ENCODE assay signal across 9 cellular contexts in the genomic region with DNA sequence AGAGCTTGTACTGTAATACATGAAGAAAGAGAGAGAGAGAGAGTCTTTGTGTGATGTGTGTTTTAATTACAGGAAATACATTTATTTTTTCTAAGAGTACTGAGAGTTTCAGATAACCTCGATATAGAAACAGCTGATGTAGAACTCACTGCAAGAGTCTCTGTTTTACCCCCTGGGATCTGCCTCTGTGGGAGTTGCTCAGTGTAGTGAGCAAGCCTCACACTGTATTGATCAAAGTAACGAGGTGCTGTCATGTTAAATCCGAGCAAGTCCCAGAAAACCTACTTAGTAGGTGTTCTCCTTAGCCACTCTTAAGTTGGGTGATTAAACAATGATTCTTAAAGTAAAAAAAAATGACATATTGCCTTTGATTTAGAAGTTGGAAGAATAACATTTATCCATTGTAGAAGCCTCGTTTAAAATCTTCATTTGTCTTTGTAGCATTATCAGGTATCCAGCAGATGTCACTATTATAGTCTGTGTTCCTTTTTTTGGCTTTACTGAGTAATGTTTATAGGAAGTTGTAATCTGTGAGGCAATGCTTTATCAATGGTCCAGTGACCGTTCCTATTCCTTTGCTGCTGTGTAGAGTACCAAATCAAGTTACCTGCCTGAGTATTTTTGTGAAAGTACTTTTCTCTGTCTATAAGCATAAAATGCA.
A peak's percentile ranks its signal among the peaks of the same experiment; 100 is the strongest.
DNase-seq lines count a peak whose midpoint lies in the region; TF ChIP-seq lines count a peak whose summit lies in the region.
"Had no signal": no experiment of that assay in that cellular context is flagged by ENCODE, and none has a peak within 500 bp of the region (broad histone marks: within the 10 kb centered on the region; RNA-seq: fewer than 3 reads in every experiment).

No MANE protein-coding gene starts in this region.

- H3K36me3 ChIP-seq in kidney epithelial cell (ENCODE audit: control insufficient read depth, insufficient read depth, low read length) (no peaks in the 10 kb centered on the region), suprapubic skin (no peaks in the 10 kb centered on the region)
- H3K36me3 ChIP-seq: lower lobe of right lung had no signal

- no peak for TF ChIP-seq EP300 in Ishikawa (IDR thresholded peaks at IDR 0.05; ENCODE audit: borderline replicate concordance)
- no peak for TF ChIP-seq EP300 in suprapubic skin (IDR thresholded peaks at IDR 0.05)

- 27% methylated on average over 5 of the region's 5 CpGs for WGBS in suprapubic skin

- no peak overlapping the region for H3K4me3 ChIP-seq in kidney epithelial cell (ENCODE audit: low read depth, low read length)
- H3K4me3 ChIP-seq in suprapubic skin: no peak overlapping the region
- H3K4me3 ChIP-seq: lower lobe of right lung had no signal

- H3K4me1 ChIP-seq in suprapubic skin: no peaks in the 10 kb centered on the region
- H3K4me1 ChIP-seq: lower lobe of right lung had no signal

- peak; percentile 23 for TF ChIP-seq CTCF in kidney epithelial cell (IDR thresholded peaks at IDR 0.05; ENCODE audit: insufficient read depth, low read length, poor library complexity, severe bottlenecking)
- TF ChIP-seq CTCF in suprapubic skin (IDR thresholded peaks at IDR 0.05): peak in 1 of 2 donors; percentile 15

- H3K27me3 ChIP-seq in kidney epithelial cell (ENCODE audit: control insufficient read depth, insufficient read depth, low read length) (peaks cover 4% of the 10 kb centered on the region), suprapubic skin (no peaks in the 10 kb centered on the region)

- TF ChIP-seq RAD21 in Ishikawa (IDR thresholded peaks at IDR 0.05; ENCODE audit: low read depth): peak; percentile 17; the same call in 1 of the 2 replicates

- in situ Hi-C loops in Caki2 (cut with HindIII; ENCODE audit: low pct_unique_long_range_greater_than_20kb, low sequenced_read_pairs) (no loop called here), SK-MEL-5 (cut with HindIII; ENCODE audit: low pct_unique_long_range_greater_than_20kb, low sequenced_read_pairs) (no loop called here)

- TF ChIP-seq POLR2A in suprapubic skin (IDR thresholded peaks at IDR 0.05): no peak

- H3K9me3 ChIP-seq in suprapubic skin: no peaks in the 10 kb centered on the region
- H3K9me3 ChIP-seq: lower lobe of right lung had no signal

- DNase-seq in Caki2 (ENCODE audit: low read depth) (peak; percentile 8), SK-MEL-5 (ENCODE audit: low read depth, low spot score) (peak; percentile 34), kidney epithelial cell (ENCODE audit: low read depth) (no peak), activated gamma-delta T cell treated with Interleukin-2 at 50 U/mL for 16 hours (no peak), suprapubic skin (ENCODE audit: low spot score in 2 of 2) (no peak), KG1 (lab: John Stamatoyannopoulos, UW) (no peak), T-helper 9 cell (no peak)
- DNase-seq: lower lobe of right lung had no signal

- H3K27ac ChIP-seq in suprapubic skin: no peak overlapping the region
- H3K27ac ChIP-seq: lower lobe of right lung had no signal

TF ChIP-seq in Ishikawa, 13 proteins besides CTCF, POLR2A, EP300 and RAD21:
- TF ChIP-seq, protein P1, sequence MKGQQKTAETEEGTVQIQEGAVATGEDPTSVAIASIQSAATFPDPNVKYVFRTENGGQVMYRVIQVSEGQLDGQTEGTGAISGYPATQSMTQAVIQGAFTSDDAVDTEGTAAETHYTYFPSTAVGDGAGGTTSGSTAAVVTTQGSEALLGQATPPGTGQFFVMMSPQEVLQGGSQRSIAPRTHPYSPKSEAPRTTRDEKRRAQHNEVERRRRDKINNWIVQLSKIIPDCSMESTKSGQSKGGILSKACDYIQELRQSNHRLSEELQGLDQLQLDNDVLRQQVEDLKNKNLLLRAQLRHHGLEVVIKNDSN (IDR thresholded peaks at IDR 0.05): no peak
- TF ChIP-seq CREB1 (IDR thresholded peaks at IDR 0.05; ENCODE audit: low read depth) (no peak), CEBPB (IDR thresholded peaks at IDR 0.05) (no peak), NFIC (IDR thresholded peaks at IDR 0.05) (no peak), TAF1 (IDR thresholded peaks at IDR 0.05; ENCODE audit: low read depth) (no peak), EGR1 (IDR thresholded peaks at IDR 0.05) (no peak), YY1 (IDR thresholded peaks at IDR 0.05; ENCODE audit: low read depth) (no peak), FOXM1 (IDR thresholded peaks at IDR 0.05; ENCODE audit: borderline replicate concordance, low read depth) (no peak), TCF12 (IDR thresholded peaks at IDR 0.05; ENCODE audit: low read depth) (no peak), TEAD4 (IDR thresholded peaks at IDR 0.05) (no peak), ZBTB7A (IDR thresholded peaks at IDR 0.05; ENCODE audit: low read depth) (no peak)
- TF ChIP-seq, protein P2, sequence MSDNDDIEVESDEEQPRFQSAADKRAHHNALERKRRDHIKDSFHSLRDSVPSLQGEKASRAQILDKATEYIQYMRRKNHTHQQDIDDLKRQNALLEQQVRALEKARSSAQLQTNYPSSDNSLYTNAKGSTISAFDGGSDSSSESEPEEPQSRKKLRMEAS (IDR thresholded peaks at IDR 0.05): no peak
- TF ChIP-seq, protein P3, sequence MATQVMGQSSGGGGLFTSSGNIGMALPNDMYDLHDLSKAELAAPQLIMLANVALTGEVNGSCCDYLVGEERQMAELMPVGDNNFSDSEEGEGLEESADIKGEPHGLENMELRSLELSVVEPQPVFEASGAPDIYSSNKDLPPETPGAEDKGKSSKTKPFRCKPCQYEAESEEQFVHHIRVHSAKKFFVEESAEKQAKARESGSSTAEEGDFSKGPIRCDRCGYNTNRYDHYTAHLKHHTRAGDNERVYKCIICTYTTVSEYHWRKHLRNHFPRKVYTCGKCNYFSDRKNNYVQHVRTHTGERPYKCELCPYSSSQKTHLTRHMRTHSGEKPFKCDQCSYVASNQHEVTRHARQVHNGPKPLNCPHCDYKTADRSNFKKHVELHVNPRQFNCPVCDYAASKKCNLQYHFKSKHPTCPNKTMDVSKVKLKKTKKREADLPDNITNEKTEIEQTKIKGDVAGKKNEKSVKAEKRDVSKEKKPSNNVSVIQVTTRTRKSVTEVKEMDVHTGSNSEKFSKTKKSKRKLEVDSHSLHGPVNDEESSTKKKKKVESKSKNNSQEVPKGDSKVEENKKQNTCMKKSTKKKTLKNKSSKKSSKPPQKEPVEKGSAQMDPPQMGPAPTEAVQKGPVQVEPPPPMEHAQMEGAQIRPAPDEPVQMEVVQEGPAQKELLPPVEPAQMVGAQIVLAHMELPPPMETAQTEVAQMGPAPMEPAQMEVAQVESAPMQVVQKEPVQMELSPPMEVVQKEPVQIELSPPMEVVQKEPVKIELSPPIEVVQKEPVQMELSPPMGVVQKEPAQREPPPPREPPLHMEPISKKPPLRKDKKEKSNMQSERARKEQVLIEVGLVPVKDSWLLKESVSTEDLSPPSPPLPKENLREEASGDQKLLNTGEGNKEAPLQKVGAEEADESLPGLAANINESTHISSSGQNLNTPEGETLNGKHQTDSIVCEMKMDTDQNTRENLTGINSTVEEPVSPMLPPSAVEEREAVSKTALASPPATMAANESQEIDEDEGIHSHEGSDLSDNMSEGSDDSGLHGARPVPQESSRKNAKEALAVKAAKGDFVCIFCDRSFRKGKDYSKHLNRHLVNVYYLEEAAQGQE (IDR thresholded peaks at IDR 0.05; ENCODE audit: low read depth): no peak
TF ChIP-seq in Ishikawa: peak in this region for 0.

Comparison
In these comparisons a context has a peak if more than half of its experiments do, and no peak if none do; other contexts are left out.
1. DNase-seq: peak in Caki2 (single experiment) and SK-MEL-5 (single experiment); none in kidney epithelial cell (single experiment), activated gamma-delta T cell treated with Interleukin-2 at 50 U/mL for 16 hours (single experiment), suprapubic skin (0 of 2), KG1 (single experiment) and T-helper 9 cell (single experiment).